In genomic region chr1:84479998-84480397, GRCh38 we compare ENCODE assay signal across 8 cellular contexts. TPM values are rescaled to one million over a fixed set of nuclear protein-coding genes. Genes with fewer than 3 reads are reported as not detected.
DNase-seq lines count a peak whose midpoint lies in the region; ATAC-seq and TF ChIP-seq lines count a peak whose summit lies in the region.

No MANE protein-coding gene starts in this region.

- no peak overlapping the region for H3K27ac ChIP-seq in HUES6 (ENCODE audit: low read depth, low read length)
- H3K27ac ChIP-seq in breast epithelium, result peak overlapping the region in 1 of 2 donors; percentile 85
- H3K27ac ChIP-seq in mesendoderm (ENCODE audit: low read depth, low read length), result no peak overlapping the region

- no peak overlapping the region for H3K18ac ChIP-seq in mesendoderm (ENCODE audit: low read length)

- intact Hi-C loops in breast epithelium (cut with DNase I; ENCODE audit: low total_unique reads), result no loop called here

- no peak for TF ChIP-seq POLR2A in breast epithelium (IDR thresholded peaks at IDR 0.05)

- no CpG with 5 or more reads among the region's 9 CpGs for WGBS in mesendoderm (ENCODE audit: extremely low coverage, insufficient coverage, low lambda C conversion rate)

- no peak for TF ChIP-seq CTCF in breast epithelium (IDR thresholded peaks at IDR 0.05)

- H3K27me3 ChIP-seq in HUES6 (ENCODE audit: control insufficient read depth, insufficient read depth, low read length) (peaks cover 29% of the 10 kb centered on the region), breast epithelium (no peaks in the 10 kb centered on the region), mesendoderm (ENCODE audit: insufficient read depth, low read length, poor library complexity) (no peaks in the 10 kb centered on the region)

- no peak overlapping the region for H4K8ac ChIP-seq in mesendoderm (ENCODE audit: low read depth, low read length)

- H4K5ac ChIP-seq in mesendoderm (ENCODE audit: low read length), result no peak overlapping the region

- ATAC-seq in GM18858 (IDR thresholded peaks at IDR 0.05; ENCODE audit: unreplicated experiment), result no peak

- H3K56ac ChIP-seq in mesendoderm (ENCODE audit: low read length), result no peak overlapping the region

- H3K9ac ChIP-seq in HUES6 (ENCODE audit: low read length) (peak overlapping the region; percentile 90), mesendoderm (ENCODE audit: low read length) (peak overlapping the region; percentile 91)

- peak overlapping the region; percentile 70 for H3K4me2 ChIP-seq in mesendoderm (ENCODE audit: low read length)

- DNase-seq in NCI-H748 (lab: John Stamatoyannopoulos, UW; ENCODE audit: unreplicated experiment) (peak; percentile 21), NCI-H748 treated with DMSO at 0.1 percent for 48 hours (lab: John Stamatoyannopoulos, UW) (no peak), breast epithelium (ENCODE audit: low spot score in 2 of 2) (no peak), mesendoderm (peak; percentile 2), AG08396 (ENCODE audit: low spot score) (no peak), NCI-H2107 (lab: John Stamatoyannopoulos, UW) (no peak)

- H2AK5ac ChIP-seq in mesendoderm (ENCODE audit: low read length), result no peak overlapping the region

- H3K4me3 ChIP-seq in HUES6 (ENCODE audit: low read depth, low read length) (peak overlapping the region; percentile 84), breast epithelium (peak overlapping the region; percentile 72 to 80 (median 74)), mesendoderm (ENCODE audit: low read length) (peak overlapping the region; percentile 94)

- H2BK15ac ChIP-seq in mesendoderm (replicated peaks; ENCODE audit: low read depth), result no peak overlapping the region

- H3K4me1 ChIP-seq in HUES6 (ENCODE audit: control insufficient read depth, insufficient read depth, low read length) (0 out of 2 replicates have a peak, but pooled peaks cover 5% of the 10 kb centered on the region), breast epithelium (peaks cover 0 to 8% of the 10 kb centered on the region in 2 donors), mesendoderm (ENCODE audit: control insufficient read depth, low read depth, low read length) (no peaks in the 10 kb centered on the region)

- H3K36me3 ChIP-seq in HUES6 (ENCODE audit: control insufficient read depth, insufficient read depth, low read length), result peaks cover 26% of the 10 kb centered on the region
- H3K36me3 ChIP-seq in breast epithelium, result no peaks in the 10 kb centered on the region
- no peaks in the 10 kb centered on the region for H3K36me3 ChIP-seq in mesendoderm (ENCODE audit: control insufficient read depth, insufficient read depth, low read length)

- H3K9me3 ChIP-seq in HUES6 (ENCODE audit: control insufficient read depth, insufficient read depth, low read depth, low read length) (peaks cover 8% of the 10 kb centered on the region), breast epithelium (no peaks in the 10 kb centered on the region)

- no peak overlapping the region for H2BK120ac ChIP-seq in mesendoderm (ENCODE audit: low read depth, low read length)

- peaks cover 15% of the 10 kb centered on the region for H3K79me2 ChIP-seq in mesendoderm (ENCODE audit: control insufficient read depth, insufficient read depth, low read length)

- H3K23ac ChIP-seq in mesendoderm (ENCODE audit: low read length), result no peak overlapping the region

- H3K79me1 ChIP-seq in mesendoderm (ENCODE audit: low read length), result peaks cover 5% of the 10 kb centered on the region

- H2BK5ac ChIP-seq in mesendoderm (ENCODE audit: low read length), result no peak overlapping the region

- H3K4ac ChIP-seq in mesendoderm (ENCODE audit: low read depth, low read length), result no peak overlapping the region

RNA-seq across cellular contexts. Expression of gene RPF1, which starts 0.9 kb away (rescaled TPM):
- 10 to 100 TPM; 33.6 to 44.6 (median 41.6) TPM for total RNA-seq in breast epithelium
- polyA plus RNA-seq in mesendoderm (2013, experiment 1 of 2), result 108 TPM
- polyA plus RNA-seq in mesendoderm (2013, experiment 2 of 2), result 104 TPM

RNA-seq across cellular contexts. Expression of gene SPATA1, which starts 26.2 kb away (rescaled TPM):
- 1 to 10 TPM in 1 of 3 donors, under 1 TPM in 2; 0.16 to 1.0 (median 0.33) TPM for total RNA-seq in breast epithelium
- 1.4 TPM for polyA plus RNA-seq in mesendoderm (2013, experiment 1 of 2)
- polyA plus RNA-seq in mesendoderm (2013, experiment 2 of 2), result 1.1 TPM

RNA-seq across cellular contexts. Expression of gene GNG5, which starts 26.4 kb away (rescaled TPM):
- total RNA-seq in breast epithelium, result 10 to 100 TPM; 47.8 to 66.6 (median 47.9) TPM
- 222 TPM for polyA plus RNA-seq in mesendoderm (2013, experiment 1 of 2)
- 221 TPM for polyA plus RNA-seq in mesendoderm (2013, experiment 2 of 2)

Comparison
In these comparisons a context has a peak if more than half of its experiments do, and no peak if none do; other contexts are left out.
1. DNase-seq: peak in NCI-H748 (single experiment) and mesendoderm (single experiment); none in NCI-H748 treated with DMSO at 0.1 percent for 48 hours (single experiment), breast epithelium (0 of 2), AG08396 (single experiment) and NCI-H2107 (single experiment).
2. Peak in every context shown above with its lines, with median percentiles within 50 percentile points of each other: H3K4me3 ChIP-seq.